ENCODE assay signal across 15 cellular contexts in the genomic region with DNA sequence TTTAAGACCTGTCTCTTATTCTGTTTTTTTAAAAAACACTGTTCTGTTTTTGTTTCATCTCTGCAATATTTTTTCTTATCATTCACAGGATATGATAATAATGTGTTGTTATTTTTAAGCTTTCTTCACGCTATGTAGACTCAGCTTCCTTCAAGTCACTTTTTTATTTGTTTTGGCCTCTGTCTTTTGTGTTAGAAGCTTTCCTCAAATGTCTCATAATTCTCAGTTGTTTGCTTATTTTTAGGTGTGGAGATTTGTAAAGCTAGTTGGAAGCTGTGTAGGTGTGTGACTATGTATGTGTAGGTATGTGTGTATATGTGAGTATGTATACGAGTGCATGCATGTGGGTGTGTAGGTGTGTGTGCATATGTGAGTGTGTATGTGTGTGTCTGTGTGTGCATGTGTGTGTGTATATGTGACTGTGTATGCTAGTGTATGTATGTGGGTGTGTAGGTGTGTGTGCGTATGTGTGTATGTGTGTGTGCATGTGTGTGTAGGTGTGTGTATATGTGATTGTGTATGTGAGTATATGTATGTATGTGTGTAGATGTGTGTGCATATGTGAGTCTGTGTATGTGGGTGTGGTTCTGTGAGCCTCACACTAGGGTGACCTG.
"Had no signal": no experiment of that assay in that cellular context is flagged by ENCODE, and none has a peak within 500 bp of the region (broad histone marks: within the 10 kb centered on the region; RNA-seq: fewer than 3 reads in every experiment).

No MANE protein-coding gene starts in this region.

- FAIRE-seq: islet of Langerhans had no signal

- H3K79me2 ChIP-seq: parathyroid adenoma had no signal

- ATAC-seq: activated CD4-positive, alpha-beta T cell treated with anti-CD3 and anti-CD28 coated beads for 36 hours; activated naive CD8-positive, alpha-beta T cell treated with anti-CD3 and anti-CD28 coated beads, Interleukin-2, amount 50 U/mL, for 24 hours; activated T-cell treated with anti-CD3 and anti-CD28 coated beads, Interleukin-2, amount 50 U/mL, for 72 hours; stimulated activated memory B cell treated with anti-CD40 and anti-IgM and Interleukin-4, amounts not matched to agents 10 μg/mL and 1 μg/mL and 100 μg/mL, for 72 hours had no signal

- H3K4me1 ChIP-seq: ascending aorta, parathyroid adenoma had no signal

- H3K27ac ChIP-seq: ascending aorta, cardiac muscle cell, neutrophil, parathyroid adenoma had no signal

- DNase-seq: activated CD4-positive, alpha-beta memory T cell treated with anti-CD3 and anti-CD28 coated beads for 36 hours; activated CD4-positive, alpha-beta T cell treated with anti-CD3 and anti-CD28 coated beads for 36 hours; activated naive CD4-positive, alpha-beta T cell; activated naive CD8-positive, alpha-beta T cell treated with anti-CD3 and anti-CD28 coated beads, Interleukin-2, amount 50 U/mL, for 24 hours; activated T-cell treated with anti-CD3 and anti-CD28 coated beads, Interleukin-2, amount 50 U/mL, for 72 hours; naive B cell; stimulated activated CD4-positive, alpha-beta T cell treated with anti-CD3 and anti-CD28 coated beads, Interleukin-12 subunit alpha, Interleukin-12 subunit beta, amount 100 ng/mL, for 4 hours; T-helper 1 cell; T1000 had no signal

- H3K4me3 ChIP-seq: ascending aorta, cardiac muscle cell had no signal

- H2AFZ ChIP-seq: parathyroid adenoma had no signal

- H3K9me3 ChIP-seq: ascending aorta, neutrophil had no signal

- H3K36me3 ChIP-seq: ascending aorta, cardiac muscle cell, neutrophil had no signal

- H3K9ac ChIP-seq: parathyroid adenoma had no signal

- H3K27me3 ChIP-seq: ascending aorta, cardiac muscle cell had no signal
